Comparison of ENCODE assay signal across 13 cellular contexts in the genomic region with DNA sequence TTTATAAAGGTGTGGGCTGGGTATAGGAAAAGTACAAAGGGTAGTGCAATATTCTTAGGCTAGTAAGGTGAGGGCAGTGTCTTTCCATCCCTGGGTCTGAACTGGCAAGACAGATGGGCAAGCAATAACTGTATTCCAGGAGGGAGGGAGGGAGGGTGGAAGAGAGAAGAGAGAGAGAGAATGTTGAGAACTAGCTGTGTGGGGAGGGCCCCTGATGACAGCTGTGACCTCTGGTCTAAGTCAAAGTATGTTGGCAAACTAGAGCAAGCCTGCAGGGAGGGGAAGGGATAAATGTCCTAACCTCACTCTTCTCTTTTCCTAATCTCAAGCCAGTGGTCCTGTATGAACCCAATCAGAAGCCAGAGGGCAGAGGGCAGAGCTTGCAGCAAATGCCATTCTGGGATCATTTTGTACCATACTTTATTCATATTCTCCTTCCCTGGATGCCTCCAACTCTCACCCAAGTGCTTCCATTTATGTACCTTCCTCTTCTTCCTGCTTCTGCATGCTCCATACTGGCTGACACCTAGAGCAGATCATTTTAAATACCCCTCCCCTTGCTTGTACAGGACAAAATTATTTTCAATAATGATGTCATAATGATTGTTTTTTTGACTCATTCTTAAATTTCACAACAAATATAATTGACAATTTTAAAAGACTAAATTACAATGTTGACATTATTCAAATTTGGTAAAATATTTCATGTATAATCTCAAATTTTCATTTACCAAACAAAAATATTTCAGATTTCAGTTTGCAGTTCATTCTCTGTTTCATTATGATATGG.
"Had no signal": no experiment of that assay in that cellular context is flagged by ENCODE, and none has a peak within 500 bp of the region (broad histone marks: within the 10 kb centered on the region; RNA-seq: fewer than 3 reads in every experiment).

No MANE protein-coding gene starts in this region.

- H3K27ac ChIP-seq: ovary, thyroid gland, uterus had no signal

- H3K4me3 ChIP-seq: ovary, thyroid gland, uterus had no signal

- H3K36me3 ChIP-seq: ovary, thyroid gland, uterus had no signal

- DNase-seq: activated B cell treated with CpG ODN at 0.5 μM for 24 hours; activated CD4-positive, alpha-beta T cell treated with anti-CD3 and anti-CD28 coated beads, Interleukin-2, amount 10 ng/mL, durations not matched to agents 7 days and 5 days; activated CD8-positive, alpha-beta memory T cell treated with anti-CD3 and anti-CD28 coated beads for 24 hours; activated naive CD4-positive, alpha-beta T cell treated with anti-CD3 and anti-CD28 coated beads, Interleukin-2, amount 10 ng/mL, durations not matched to agents 7 days and 5 days; erythroblast; immature natural killer cell; mesendoderm; ovary; small intestine; T-helper 17 cell; thyroid gland; uterus had no signal

- H3K9me3 ChIP-seq: ovary, thyroid gland, uterus had no signal

- H3K27me3 ChIP-seq: ovary, thyroid gland, uterus had no signal

- ATAC-seq: activated T-helper 17 cell treated with anti-CD3 and anti-CD28 coated beads, Interleukin-2, amount 50 U/mL, for 72 hours; T-helper 17 cell had no signal

- H3K4me1 ChIP-seq: uterus had no signal
